8 cellular contexts compared by ENCODE assay signal in genomic region chr10:73848821-73849489, GRCh38. TPM values are rescaled to one million over a fixed set of nuclear protein-coding genes. Genes with fewer than 3 reads are reported as not detected.
DNase-seq lines count a peak whose midpoint lies in the region; ATAC-seq and TF ChIP-seq lines count a peak whose summit lies in the region.

No MANE protein-coding gene starts in this region.

- DNase-seq in ELR (ENCODE audit: low read depth): peak; percentile 87
- peak; percentile 72 for DNase-seq in SK-MEL-5 (ENCODE audit: low read depth, low spot score)
- DNase-seq in activated naive CD4-positive, alpha-beta T cell (lab: John Stamatoyannopoulos, UW): peak; percentile 87 to 98 (median 92)
- DNase-seq in globus pallidus (ENCODE audit: low spot score): peak; percentile 68
- peak; percentile 73 to 89 (median 87) for DNase-seq in ovary
- DNase-seq in thyroid gland: peak; percentile 81 to 83

- no peak for TF ChIP-seq EP300 in ovary (IDR thresholded peaks at IDR 0.05)

- H3K9me3 ChIP-seq in ovary: no peaks in the 10 kb centered on the region
- no peaks in the 10 kb centered on the region for H3K9me3 ChIP-seq in thyroid gland

- H3K27me3 ChIP-seq in KMS-11 (ENCODE audit: insufficient read depth, low read depth) (no peaks in the 10 kb centered on the region), ovary (no peaks in the 10 kb centered on the region), thyroid gland (no peaks in the 10 kb centered on the region)

- H3K27ac ChIP-seq in KMS-11 (no peak overlapping the region; the same call in 1 of the 2 replicates), ovary (no peak overlapping the region), thyroid gland (no peak overlapping the region)

- peaks cover 3% of the 10 kb centered on the region; the same call in 1 of the 2 replicates for H3K79me2 ChIP-seq in KMS-11 (ENCODE audit: insufficient read depth, low read depth)

- peak; percentile 94 for TF ChIP-seq CTCF in KMS-11 (conservative IDR thresholded peaks at IDR 0.05; ENCODE audit: low read depth, low read length)
- peak; percentile 96 to 99 (median 96) for TF ChIP-seq CTCF in ovary (IDR thresholded peaks at IDR 0.05)
- TF ChIP-seq CTCF in thyroid gland (IDR thresholded peaks at IDR 0.05): peak; percentile 93 to 99 (median 97)

- H2AFZ ChIP-seq in KMS-11 (ENCODE audit: low read depth): no peak overlapping the region

- H3K9ac ChIP-seq in KMS-11: no peak overlapping the region

- in situ Hi-C loops in SK-MEL-5 (cut with HindIII; ENCODE audit: low pct_unique_long_range_greater_than_20kb, low sequenced_read_pairs): no loop called here

- H3K4me2 ChIP-seq in KMS-11: no peak overlapping the region

- 46 to 50% (median 47%) methylated on average over 17 of the region's 17 CpGs for WGBS in ovary, 3 donors
- 41 to 44% methylated on average over 13 to 17 of the region's 17 CpGs for WGBS in thyroid gland, 2 donors

- H3K4me1 ChIP-seq in KMS-11 (ENCODE audit: low read depth, poor library complexity, severe bottlenecking) (peaks cover 25% of the 10 kb centered on the region), ovary (ENCODE audit: insufficient read depth) (peaks cover 1% of the 10 kb centered on the region), thyroid gland (peaks cover 4 to 8% of the 10 kb centered on the region in 2 donors)

- TF ChIP-seq POLR2A in ovary (IDR thresholded peaks at IDR 0.05) (peak; percentile 14), thyroid gland (IDR thresholded peaks at IDR 0.05) (no peak)

- no peaks in the 10 kb centered on the region for H4K20me1 ChIP-seq in KMS-11 (ENCODE audit: insufficient read depth)

- intact Hi-C loops in ovary (cut with DNase I): loop anchor here in 3 of 4 donors (1.0 to 2.0 kb wide), 3 partner anchors 26 to 32 kb away; no protein-coding TSS in a partner anchor
- intact Hi-C loops in thyroid gland (cut with DNase I): loop anchor here (5.0 kb wide), 1 partner anchor 93 kb away; no protein-coding TSS in a partner anchor

- no peaks in the 10 kb centered on the region; the same call in 1 of the 2 replicates for H3K36me3 ChIP-seq in KMS-11 (ENCODE audit: insufficient read depth)
- no peaks in the 10 kb centered on the region for H3K36me3 ChIP-seq in ovary
- peaks cover 13 to 22% of the 10 kb centered on the region in 2 donors for H3K36me3 ChIP-seq in thyroid gland

- H3K4me3 ChIP-seq in KMS-11 (IDR thresholded peaks at IDR 0.05; ENCODE audit: insufficient read depth, low read depth, low read length) (no peak overlapping the region), ovary (no peak overlapping the region), thyroid gland (replicated peaks in 1 of 3) (no peak overlapping the region)

- ATAC-seq in GM21737 (IDR thresholded peaks at IDR 0.05; ENCODE audit: unreplicated experiment): peak; percentile 91

RNA-seq across cellular contexts. Expression of gene CAMK2G, which starts 25.4 kb away (rescaled TPM):
- total RNA-seq in SK-MEL-5 (2014; rRNA removed; shearing (Covaris generic)): 8.9 and 12.2 TPM in 2 replicates
- 12.3 and 12.7 TPM in 2 replicates for polyA plus RNA-seq in SK-MEL-5 (2015; cell fraction: cytosol; rRNA removed)
- 45.5 and 46.1 TPM in 2 replicates for polyA plus RNA-seq in SK-MEL-5 (2015; cell fraction: nucleus; rRNA removed)
- 10 to 100 TPM in 6 of 7 donors, 1 to 10 TPM in 1; 9.8 to 25.0 (median 16.7) TPM for total RNA-seq in ovary
- polyA plus RNA-seq in ovary: 10 to 100 TPM; 12.6 to 42.9 TPM
- total RNA-seq in thyroid gland: 10 to 100 TPM; 21.2 to 27.4 (median 22.3) TPM

RNA-seq across cellular contexts. Expression of gene NDST2, which starts 37.6 kb away (rescaled TPM):
- total RNA-seq in SK-MEL-5 (2014; rRNA removed; shearing (Covaris generic)): 5.4 and 11.3 TPM in 2 replicates
- polyA plus RNA-seq in SK-MEL-5 (2015; cell fraction: cytosol; rRNA removed): 15.9 and 20.1 TPM in 2 replicates
- polyA plus RNA-seq in SK-MEL-5 (2015; cell fraction: nucleus; rRNA removed): 41.6 and 46.9 TPM in 2 replicates
- 10 to 100 TPM; 24.4 to 37.5 (median 30.5) TPM for total RNA-seq in ovary
- polyA plus RNA-seq in ovary: 10 to 100 TPM; 16.7 to 17.0 TPM
- total RNA-seq in thyroid gland: 10 to 100 TPM; 12.1 to 31.0 (median 25.0) TPM
